1 cellular context compared by ENCODE assay signal in the genomic region with DNA sequence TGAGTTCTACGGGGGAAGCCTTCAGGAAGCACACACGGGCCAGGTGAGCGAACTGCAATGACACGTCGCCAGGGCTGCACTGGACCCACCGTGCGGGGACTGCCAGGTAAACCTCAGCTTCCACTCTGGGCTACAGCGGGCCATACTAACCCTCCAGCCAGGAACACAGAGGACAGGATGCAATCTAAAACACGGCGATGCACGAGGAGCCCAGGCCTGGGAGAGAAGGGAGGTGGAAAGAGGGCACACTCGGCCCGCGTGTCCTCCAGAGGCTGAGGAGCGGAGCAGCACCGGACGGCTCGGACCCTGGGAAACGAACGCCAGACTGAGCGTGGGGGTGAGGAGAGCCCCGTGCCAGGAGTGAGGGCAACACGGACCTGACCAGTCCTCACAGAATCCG.
TF ChIP-seq lines count a peak whose summit lies in the region.

No MANE protein-coding gene starts in this region.

TF ChIP-seq in WTC11, 78 proteins besides CTCF, POLR2A, EP300 and RAD21 (continued from another document):
- TF ChIP-seq, protein P1, sequence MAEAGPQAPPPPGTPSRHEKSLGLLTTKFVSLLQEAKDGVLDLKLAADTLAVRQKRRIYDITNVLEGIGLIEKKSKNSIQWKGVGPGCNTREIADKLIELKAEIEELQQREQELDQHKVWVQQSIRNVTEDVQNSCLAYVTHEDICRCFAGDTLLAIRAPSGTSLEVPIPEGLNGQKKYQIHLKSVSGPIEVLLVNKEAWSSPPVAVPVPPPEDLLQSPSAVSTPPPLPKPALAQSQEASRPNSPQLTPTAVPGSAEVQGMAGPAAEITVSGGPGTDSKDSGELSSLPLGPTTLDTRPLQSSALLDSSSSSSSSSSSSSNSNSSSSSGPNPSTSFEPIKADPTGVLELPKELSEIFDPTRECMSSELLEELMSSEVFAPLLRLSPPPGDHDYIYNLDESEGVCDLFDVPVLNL (CRISPR knock-in tag; IDR thresholded peaks at IDR 0.05; ENCODE audit: borderline replicate concordance, low read depth) = no peak
